Comparison of ENCODE assay signal across 1 cellular context in the genomic region with DNA sequence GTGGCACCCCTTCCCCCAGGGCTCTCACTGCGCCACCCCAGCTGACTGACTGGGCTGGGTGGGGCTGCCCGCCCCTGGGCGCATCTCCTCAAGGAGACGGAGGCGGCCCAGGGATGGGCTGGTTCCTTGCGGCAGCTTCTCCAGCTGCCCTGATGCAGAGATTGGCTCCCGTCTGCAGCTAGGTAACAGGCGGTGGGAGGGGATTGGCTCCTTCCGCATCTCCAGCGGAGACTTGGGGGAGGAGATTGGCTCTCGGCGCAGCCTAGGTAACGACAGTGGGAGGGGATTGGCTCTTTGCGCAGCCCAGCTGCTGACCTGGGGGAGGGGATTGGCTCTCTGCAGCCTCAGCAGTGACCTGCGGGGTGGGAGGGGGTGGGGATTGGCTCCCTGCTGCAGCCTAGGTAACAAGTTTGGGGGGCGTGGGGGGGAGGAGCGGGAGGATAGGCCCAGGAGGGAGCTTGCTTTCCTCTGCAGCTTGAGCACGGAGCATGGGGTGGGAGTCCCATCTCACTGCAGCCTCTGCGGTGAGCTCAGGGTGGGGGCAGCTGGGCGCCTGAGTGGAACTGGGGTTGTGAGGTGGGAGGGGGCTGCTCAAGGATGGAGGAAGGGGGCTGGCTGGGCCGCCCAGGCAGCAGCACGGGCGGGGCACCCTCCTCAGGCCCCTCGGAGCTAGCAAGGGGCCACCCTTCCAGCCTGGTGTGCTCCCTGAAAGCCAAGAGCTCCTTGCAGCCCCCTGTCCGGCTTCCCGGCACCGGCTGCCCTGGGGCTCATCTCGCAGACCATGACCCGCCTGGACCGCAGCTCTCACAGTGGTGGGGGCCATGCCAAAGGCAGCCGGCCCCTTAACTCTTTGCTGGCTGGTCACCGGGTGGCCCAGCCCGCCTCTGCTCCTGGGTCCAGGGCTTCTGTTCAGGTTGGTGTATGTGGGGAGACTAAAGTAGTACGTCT.
TF ChIP-seq lines count a peak whose summit lies in the region.

No MANE protein-coding gene starts in this region.

TF ChIP-seq in A549, 52 proteins besides CTCF, POLR2A, EP300 and RAD21 (continued from another document):
- TF ChIP-seq, protein P1, sequence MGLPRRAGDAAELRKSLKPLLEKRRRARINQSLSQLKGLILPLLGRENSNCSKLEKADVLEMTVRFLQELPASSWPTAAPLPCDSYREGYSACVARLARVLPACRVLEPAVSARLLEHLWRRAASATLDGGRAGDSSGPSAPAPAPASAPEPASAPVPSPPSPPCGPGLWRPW (IDR thresholded peaks at IDR 0.05): no peak
